Comparison of ENCODE assay signal across 1 cellular context in the genomic region with DNA sequence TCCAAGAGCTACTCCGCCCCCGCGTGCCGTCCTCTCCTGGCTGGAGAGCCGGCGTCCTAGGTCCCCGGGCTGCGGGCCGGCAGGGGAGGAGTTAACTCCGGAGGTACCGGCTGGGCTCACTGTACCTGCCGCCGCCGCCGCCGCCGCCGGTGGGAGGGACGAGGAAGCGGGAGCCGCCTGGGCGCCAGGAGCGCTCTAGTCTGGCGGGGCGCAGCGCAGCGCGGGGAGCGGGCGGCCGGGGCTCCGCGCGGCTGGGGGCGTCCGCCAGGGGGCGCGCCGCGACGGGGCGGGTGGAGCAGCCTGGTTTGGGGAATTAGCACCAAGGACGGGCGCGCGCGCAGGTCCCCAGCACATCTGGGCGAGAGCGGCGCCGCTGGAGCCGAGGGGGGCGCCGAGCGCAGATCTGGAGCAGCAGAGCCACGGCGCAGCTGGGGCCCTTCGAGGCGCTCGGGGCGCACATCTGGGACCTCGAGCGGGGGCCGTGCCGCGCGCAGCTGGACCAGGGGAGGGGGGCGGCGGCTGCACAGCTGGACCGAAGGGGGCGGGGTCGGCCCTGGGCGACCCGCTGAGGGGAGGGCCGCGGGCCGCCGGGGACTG.
TF ChIP-seq lines count a peak whose summit lies in the region.

A gene (plus strand): TSS at position 348 of the 597 bp plus-strand sequence. CDS start 349 bp downstream, outside the sequence.

TF ChIP-seq in A549, 52 proteins besides CTCF, POLR2A, EP300 and RAD21 (continued from another document):
- TF ChIP-seq, protein P1, sequence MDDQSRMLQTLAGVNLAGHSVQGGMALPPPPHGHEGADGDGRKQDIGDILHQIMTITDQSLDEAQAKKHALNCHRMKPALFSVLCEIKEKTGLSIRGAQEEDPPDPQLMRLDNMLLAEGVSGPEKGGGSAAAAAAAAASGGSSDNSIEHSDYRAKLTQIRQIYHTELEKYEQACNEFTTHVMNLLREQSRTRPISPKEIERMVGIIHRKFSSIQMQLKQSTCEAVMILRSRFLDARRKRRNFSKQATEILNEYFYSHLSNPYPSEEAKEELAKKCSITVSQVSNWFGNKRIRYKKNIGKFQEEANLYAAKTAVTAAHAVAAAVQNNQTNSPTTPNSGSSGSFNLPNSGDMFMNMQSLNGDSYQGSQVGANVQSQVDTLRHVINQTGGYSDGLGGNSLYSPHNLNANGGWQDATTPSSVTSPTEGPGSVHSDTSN (IDR thresholded peaks at IDR 0.05): no peak
- TF ChIP-seq FOSB (CRISPR knock-in tag; IDR thresholded peaks at IDR 0.05) (no peak), RFX5 (IDR thresholded peaks at IDR 0.05) (no peak; the same call in 1 of the 2 replicates), JUNB (IDR thresholded peaks at IDR 0.05) (no peak), MAFK (IDR thresholded peaks at IDR 0.05; ENCODE audit: partially characterized antibody) (no peak), EHMT2 (IDR thresholded peaks at IDR 0.05; ENCODE audit: low read depth) (no peak), CEBPB (IDR thresholded peaks at IDR 0.05) (no peak), TP53 (CRISPR knock-in tag; IDR thresholded peaks at IDR 0.05) (no peak), CHD2 (IDR thresholded peaks at IDR 0.05; ENCODE audit: low read length, partially characterized antibody) (no peak), HDAC2 (IDR thresholded peaks at IDR 0.05) (0 out of 2 replicates have a peak, but pooled peaks have one; percentile 53), SMC3 (IDR thresholded peaks at IDR 0.05) (peak; percentile 90), EHF (CRISPR knock-in tag; IDR thresholded peaks at IDR 0.05) (no peak), ZNF302 (CRISPR knock-in tag; IDR thresholded peaks at IDR 0.05) (no peak), KDM1A (IDR thresholded peaks at IDR 0.05; ENCODE audit: low read depth) (peak; percentile 7; the same call in 1 of the 2 replicates), SREBF2 (IDR thresholded peaks at IDR 0.05) (no peak), MAZ (IDR thresholded peaks at IDR 0.05; ENCODE audit: borderline replicate concordance, low read depth, low read length) (0 out of 2 replicates have a peak, but pooled peaks have one; percentile 13), FOXS1 (CRISPR knock-in tag; IDR thresholded peaks at IDR 0.05) (no peak), ZC3H11A (IDR thresholded peaks at IDR 0.05) (no peak), HOXB13 (CRISPR knock-in tag; IDR thresholded peaks at IDR 0.05; ENCODE audit: low read depth) (no peak), PHF8 (IDR thresholded peaks at IDR 0.05; ENCODE audit: borderline replicate concordance, low read depth) (no peak), HOXA7 (CRISPR knock-in tag; IDR thresholded peaks at IDR 0.05) (no peak), NR3C1 (IDR thresholded peaks at IDR 0.05) (no peak), ZFP36 (IDR thresholded peaks at IDR 0.05; ENCODE audit: borderline replicate concordance, partially characterized antibody) (no peak), JUN (IDR thresholded peaks at IDR 0.05) (peak in 1 of 2 experiments; percentile 28; a peak in 1 of 5 replicates), RNF2 (IDR thresholded peaks at IDR 0.05; ENCODE audit: borderline replicate concordance, low read depth) (no peak), POLR2AphosphoS2 (conservative IDR thresholded peaks at IDR 0.05; ENCODE audit: low read length) (no peak), NFE2L2 (conservative IDR thresholded peaks at IDR 0.05; ENCODE audit: low read length) (no peak), FOSL2 (IDR thresholded peaks at IDR 0.05) (no peak), FOSL2 (CRISPR knock-in tag; IDR thresholded peaks at IDR 0.05) (no peak), KDM5A (IDR thresholded peaks at IDR 0.05) (no peak), NPAS2 (CRISPR knock-in tag; IDR thresholded peaks at IDR 0.05; ENCODE audit: borderline replicate concordance) (no peak), ZSCAN20 (CRISPR knock-in tag; IDR thresholded peaks at IDR 0.05) (no peak), ESRRA (IDR thresholded peaks at IDR 0.05; ENCODE audit: borderline replicate concordance, low read length) (no peak), CHD4 (IDR thresholded peaks at IDR 0.05; ENCODE audit: borderline replicate concordance) (no peak), RARB (CRISPR knock-in tag; IDR thresholded peaks at IDR 0.05) (no peak), GATA3 (IDR thresholded peaks at IDR 0.05; ENCODE audit: borderline replicate concordance) (no peak), HEYL (CRISPR knock-in tag; IDR thresholded peaks at IDR 0.05) (no peak)
- TF ChIP-seq, protein P2, sequence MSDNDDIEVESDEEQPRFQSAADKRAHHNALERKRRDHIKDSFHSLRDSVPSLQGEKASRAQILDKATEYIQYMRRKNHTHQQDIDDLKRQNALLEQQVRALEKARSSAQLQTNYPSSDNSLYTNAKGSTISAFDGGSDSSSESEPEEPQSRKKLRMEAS (IDR thresholded peaks at IDR 0.05): peak; percentile 27; the same call in 1 of the 2 replicates
- TF ChIP-seq, protein P3, sequence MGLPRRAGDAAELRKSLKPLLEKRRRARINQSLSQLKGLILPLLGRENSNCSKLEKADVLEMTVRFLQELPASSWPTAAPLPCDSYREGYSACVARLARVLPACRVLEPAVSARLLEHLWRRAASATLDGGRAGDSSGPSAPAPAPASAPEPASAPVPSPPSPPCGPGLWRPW (IDR thresholded peaks at IDR 0.05): no peak
- TF ChIP-seq, protein P4, sequence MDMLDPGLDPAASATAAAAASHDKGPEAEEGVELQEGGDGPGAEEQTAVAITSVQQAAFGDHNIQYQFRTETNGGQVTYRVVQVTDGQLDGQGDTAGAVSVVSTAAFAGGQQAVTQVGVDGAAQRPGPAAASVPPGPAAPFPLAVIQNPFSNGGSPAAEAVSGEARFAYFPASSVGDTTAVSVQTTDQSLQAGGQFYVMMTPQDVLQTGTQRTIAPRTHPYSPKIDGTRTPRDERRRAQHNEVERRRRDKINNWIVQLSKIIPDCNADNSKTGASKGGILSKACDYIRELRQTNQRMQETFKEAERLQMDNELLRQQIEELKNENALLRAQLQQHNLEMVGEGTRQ (IDR thresholded peaks at IDR 0.05): no peak
- TF ChIP-seq, protein P5, sequence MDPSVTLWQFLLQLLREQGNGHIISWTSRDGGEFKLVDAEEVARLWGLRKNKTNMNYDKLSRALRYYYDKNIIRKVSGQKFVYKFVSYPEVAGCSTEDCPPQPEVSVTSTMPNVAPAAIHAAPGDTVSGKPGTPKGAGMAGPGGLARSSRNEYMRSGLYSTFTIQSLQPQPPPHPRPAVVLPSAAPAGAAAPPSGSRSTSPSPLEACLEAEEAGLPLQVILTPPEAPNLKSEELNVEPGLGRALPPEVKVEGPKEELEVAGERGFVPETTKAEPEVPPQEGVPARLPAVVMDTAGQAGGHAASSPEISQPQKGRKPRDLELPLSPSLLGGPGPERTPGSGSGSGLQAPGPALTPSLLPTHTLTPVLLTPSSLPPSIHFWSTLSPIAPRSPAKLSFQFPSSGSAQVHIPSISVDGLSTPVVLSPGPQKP (IDR thresholded peaks at IDR 0.05; ENCODE audit: low read depth, low read length): no peak
- TF ChIP-seq, protein P6, sequence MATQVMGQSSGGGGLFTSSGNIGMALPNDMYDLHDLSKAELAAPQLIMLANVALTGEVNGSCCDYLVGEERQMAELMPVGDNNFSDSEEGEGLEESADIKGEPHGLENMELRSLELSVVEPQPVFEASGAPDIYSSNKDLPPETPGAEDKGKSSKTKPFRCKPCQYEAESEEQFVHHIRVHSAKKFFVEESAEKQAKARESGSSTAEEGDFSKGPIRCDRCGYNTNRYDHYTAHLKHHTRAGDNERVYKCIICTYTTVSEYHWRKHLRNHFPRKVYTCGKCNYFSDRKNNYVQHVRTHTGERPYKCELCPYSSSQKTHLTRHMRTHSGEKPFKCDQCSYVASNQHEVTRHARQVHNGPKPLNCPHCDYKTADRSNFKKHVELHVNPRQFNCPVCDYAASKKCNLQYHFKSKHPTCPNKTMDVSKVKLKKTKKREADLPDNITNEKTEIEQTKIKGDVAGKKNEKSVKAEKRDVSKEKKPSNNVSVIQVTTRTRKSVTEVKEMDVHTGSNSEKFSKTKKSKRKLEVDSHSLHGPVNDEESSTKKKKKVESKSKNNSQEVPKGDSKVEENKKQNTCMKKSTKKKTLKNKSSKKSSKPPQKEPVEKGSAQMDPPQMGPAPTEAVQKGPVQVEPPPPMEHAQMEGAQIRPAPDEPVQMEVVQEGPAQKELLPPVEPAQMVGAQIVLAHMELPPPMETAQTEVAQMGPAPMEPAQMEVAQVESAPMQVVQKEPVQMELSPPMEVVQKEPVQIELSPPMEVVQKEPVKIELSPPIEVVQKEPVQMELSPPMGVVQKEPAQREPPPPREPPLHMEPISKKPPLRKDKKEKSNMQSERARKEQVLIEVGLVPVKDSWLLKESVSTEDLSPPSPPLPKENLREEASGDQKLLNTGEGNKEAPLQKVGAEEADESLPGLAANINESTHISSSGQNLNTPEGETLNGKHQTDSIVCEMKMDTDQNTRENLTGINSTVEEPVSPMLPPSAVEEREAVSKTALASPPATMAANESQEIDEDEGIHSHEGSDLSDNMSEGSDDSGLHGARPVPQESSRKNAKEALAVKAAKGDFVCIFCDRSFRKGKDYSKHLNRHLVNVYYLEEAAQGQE (IDR thresholded peaks at IDR 0.05): no peak
- TF ChIP-seq, protein P7, sequence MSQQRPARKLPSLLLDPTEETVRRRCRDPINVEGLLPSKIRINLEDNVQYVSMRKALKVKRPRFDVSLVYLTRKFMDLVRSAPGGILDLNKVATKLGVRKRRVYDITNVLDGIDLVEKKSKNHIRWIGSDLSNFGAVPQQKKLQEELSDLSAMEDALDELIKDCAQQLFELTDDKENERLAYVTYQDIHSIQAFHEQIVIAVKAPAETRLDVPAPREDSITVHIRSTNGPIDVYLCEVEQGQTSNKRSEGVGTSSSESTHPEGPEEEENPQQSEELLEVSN (IDR thresholded peaks at IDR 0.05; ENCODE audit: borderline replicate concordance, low read depth): no peak; the same call in 1 of the 2 replicates
- TF ChIP-seq, protein P8, sequence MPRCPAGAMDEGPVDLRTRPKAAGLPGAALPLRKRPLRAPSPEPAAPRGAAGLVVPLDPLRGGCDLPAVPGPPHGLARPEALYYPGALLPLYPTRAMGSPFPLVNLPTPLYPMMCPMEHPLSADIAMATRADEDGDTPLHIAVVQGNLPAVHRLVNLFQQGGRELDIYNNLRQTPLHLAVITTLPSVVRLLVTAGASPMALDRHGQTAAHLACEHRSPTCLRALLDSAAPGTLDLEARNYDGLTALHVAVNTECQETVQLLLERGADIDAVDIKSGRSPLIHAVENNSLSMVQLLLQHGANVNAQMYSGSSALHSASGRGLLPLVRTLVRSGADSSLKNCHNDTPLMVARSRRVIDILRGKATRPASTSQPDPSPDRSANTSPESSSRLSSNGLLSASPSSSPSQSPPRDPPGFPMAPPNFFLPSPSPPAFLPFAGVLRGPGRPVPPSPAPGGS (IDR thresholded peaks at IDR 0.05): no peak
